8 cellular contexts compared by ENCODE assay signal in the genomic region with DNA sequence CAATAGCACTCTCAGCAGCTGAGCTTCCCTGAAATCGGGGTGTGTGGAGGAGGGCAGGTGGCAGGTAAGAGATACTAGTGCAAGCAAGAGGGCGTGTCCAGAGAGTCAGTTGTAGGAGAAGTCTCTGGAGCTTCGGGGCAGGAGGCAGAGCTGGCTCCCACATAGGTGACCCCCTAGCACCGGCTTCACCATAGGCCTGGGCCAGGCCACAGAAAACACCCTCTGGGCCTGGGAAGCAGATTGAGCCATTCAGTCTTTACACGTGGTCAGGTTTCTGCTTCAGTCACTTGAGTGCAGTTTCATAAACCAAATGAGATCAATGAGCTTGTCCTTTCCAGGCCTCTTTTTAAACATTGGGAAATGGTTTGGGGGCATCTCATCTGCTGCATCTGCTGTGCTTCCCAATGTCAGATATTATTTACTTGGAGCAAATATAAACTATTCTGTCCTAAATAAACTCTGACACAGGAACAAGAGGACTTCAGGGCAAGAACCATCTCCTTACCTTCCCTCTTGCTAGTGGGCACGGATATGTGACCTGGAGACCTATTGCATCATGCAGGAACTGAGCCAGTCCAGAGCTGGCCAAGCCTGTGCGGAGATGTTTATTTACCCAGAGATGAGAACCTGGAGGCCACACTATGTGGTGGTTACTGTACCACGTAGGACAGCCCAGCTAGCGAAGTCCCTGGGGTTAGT. TPM values are rescaled to one million over a fixed set of nuclear protein-coding genes. Genes with fewer than 3 reads are reported as not detected.
DNase-seq lines count a peak whose midpoint lies in the region; ATAC-seq, FAIRE-seq and TF ChIP-seq lines count a peak whose summit lies in the region.

No MANE protein-coding gene starts in this region.

- ATAC-seq in HG02981 (IDR thresholded peaks at IDR 0.05; ENCODE audit: unreplicated experiment), result no peak

- H3K9ac ChIP-seq in mucosa of rectum (ENCODE audit: low read depth in 1 of 2, low read length in 2 of 2), result no peak overlapping the region

- FAIRE-seq in bronchial epithelial cell (lab: Jason Lieb, UNC), result no peak

- peaks cover 21 to 22% of the 10 kb centered on the region in 2 donors for H3K4me1 ChIP-seq in mucosa of rectum (ENCODE audit: control insufficient read depth in 2 of 2, insufficient read depth in 2 of 2, low read length in 2 of 2)

- TF ChIP-seq CTCF in bronchial epithelial cell (IDR thresholded peaks at IDR 0.05; ENCODE audit: insufficient read depth, low read length, severe bottlenecking), result no peak

- H3K36me3 ChIP-seq in bronchial epithelial cell (ENCODE audit: control insufficient read depth, insufficient read depth, low read length) (no peaks in the 10 kb centered on the region), mucosa of rectum (ENCODE audit: control insufficient read depth in 2 of 2, insufficient read depth in 2 of 2, low read length in 2 of 2) (no peaks in the 10 kb centered on the region)

- H3K4me3 ChIP-seq in bronchial epithelial cell (ENCODE audit: low read depth, low read length), result no peak overlapping the region
- H3K4me3 ChIP-seq in mucosa of rectum (ENCODE audit: low read length in 2 of 2), result no peak overlapping the region

- DNase-seq in Daoy (ENCODE audit: low read depth), result peak; percentile 80
- DNase-seq in NCI-H748 treated with DMSO at 0.1 percent for 48 hours (lab: John Stamatoyannopoulos, UW), result peak; percentile 9
- DNase-seq in bronchial epithelial cell (ENCODE audit: low read depth), result peak; percentile 48
- DNase-seq in NCI-H82 treated with DMSO at 0.1 percent for 48 hours (lab: John Stamatoyannopoulos, UW; ENCODE audit: unreplicated experiment), result no peak
- no peak for DNase-seq in GM03348 (ENCODE audit: low spot score)
- DNase-seq in hypothalamus (lab: John Stamatoyannopoulos, UW), result no peak

- peak overlapping the region; percentile 62 to 82 for H3K27ac ChIP-seq in mucosa of rectum (ENCODE audit: low read depth in 2 of 2, low read length in 2 of 2)

- H3K9me3 ChIP-seq in mucosa of rectum (ENCODE audit: control insufficient read depth in 2 of 2, low read length in 2 of 2), result no peaks in the 10 kb centered on the region

- H3K27me3 ChIP-seq in bronchial epithelial cell (ENCODE audit: control insufficient read depth, insufficient read depth, low read length), result no peaks in the 10 kb centered on the region
- H3K27me3 ChIP-seq in mucosa of rectum (ENCODE audit: control insufficient read depth in 2 of 2, insufficient read depth in 2 of 2, low read length in 2 of 2), result no peaks in the 10 kb centered on the region

RNA-seq across cellular contexts. Expression of a gene that starts 16.1 kb away (rescaled TPM):
- not detected in 2 replicates for total RNA-seq in Daoy (2014; rRNA removed; shearing (Covaris generic))
- not detected in 2 replicates for total RNA-seq in bronchial epithelial cell

RNA-seq across cellular contexts. Expression of a gene that starts 47.7 kb away (rescaled TPM):
- 0.24 and 0.40 TPM in 2 replicates for total RNA-seq in Daoy (2014; rRNA removed; shearing (Covaris generic))
- total RNA-seq in bronchial epithelial cell, result 22.0 and 27.1 TPM in 2 replicates

Comparison
In these comparisons a context has a peak if more than half of its experiments do, and no peak if none do; other contexts are left out.
1. DNase-seq: peak in Daoy (single experiment), NCI-H748 treated with DMSO at 0.1 percent for 48 hours (single experiment) and bronchial epithelial cell (single experiment); none in NCI-H82 treated with DMSO at 0.1 percent for 48 hours (single experiment), GM03348 (single experiment) and hypothalamus (0 of 51).
2. RNA of a gene that starts 47.7 kb away (total RNA-seq): 22.0 to 27.1 TPM in bronchial epithelial cell; 0.24 to 0.40 TPM in Daoy; every median in the first group is over 10 times any median in the second.